Comparison of ENCODE assay signal across 14 cellular contexts in genomic region chr17:28849281-28849680, GRCh38. TPM values are rescaled to one million over a fixed set of nuclear protein-coding genes. Genes with fewer than 3 reads are reported as not detected.
DNase-seq lines count a peak whose midpoint lies in the region; ATAC-seq and TF ChIP-seq lines count a peak whose summit lies in the region.
"Had no signal": no experiment of that assay in that cellular context is flagged by ENCODE, and none has a peak within 500 bp of the region (broad histone marks: within the 10 kb centered on the region; RNA-seq: fewer than 3 reads in every experiment).

No MANE protein-coding gene starts in this region.

- H3K36me3 Mint-ChIP-seq in activated naive CD8-positive, alpha-beta T cell treated with anti-CD3 and anti-CD28 coated beads, Interleukin-2, amount 10 ng/mL, durations not matched to agents 7 days and 5 days, result no peaks in the 10 kb centered on the region
- no peaks in the 10 kb centered on the region for H3K36me3 Mint-ChIP-seq in activated naive CD8-positive, alpha-beta T cell treated with anti-CD3 and anti-CD28 coated beads, Interleukin-2, amount 50 U/mL, for 24 hours (ENCODE audit: low read depth)
- no peaks in the 10 kb centered on the region for H3K36me3 Mint-ChIP-seq in activated T-helper 17 cell treated with anti-CD3 and anti-CD28 coated beads, Interleukin-2, amount 50 U/mL, for 72 hours (ENCODE audit: low read depth)

- DNase-seq in activated naive CD8-positive, alpha-beta T cell treated with anti-CD3 and anti-CD28 coated beads, Interleukin-2, amount 10 ng/mL, durations not matched to agents 7 days and 5 days, result no peak
- DNase-seq in activated naive CD8-positive, alpha-beta T cell treated with anti-CD3 and anti-CD28 coated beads, Interleukin-2, amount 50 U/mL, for 24 hours, result no peak
- DNase-seq in LHCN-M2 (ENCODE audit: low read depth) (peak; percentile 17), posterior vena cava (ENCODE audit: low spot score) (peak; percentile 19), hepatocyte (ENCODE audit: low spot score) (no peak)
- DNase-seq: NCI-H1436 treated with DMSO at 0.1 percent for 48 hours had no signal

- H4K20me1 ChIP-seq in hepatocyte (ENCODE audit: insufficient read depth, poor library complexity, severe bottlenecking), result no peaks in the 10 kb centered on the region
- H4K20me1 ChIP-seq: BLaER1 treated with 17β-estradiol and CSF1 and Interleukin-3, amounts not matched to agents 10 nM and 100 nM had no signal

- H3K9me2 ChIP-seq in hepatocyte (replicated peaks; ENCODE audit: insufficient read depth), result no peaks in the 10 kb centered on the region

- no peaks in the 10 kb centered on the region for H3K79me2 ChIP-seq in hepatocyte

- H3K36me3 ChIP-seq in hepatocyte (replicated peaks; ENCODE audit: insufficient read depth, low read depth), result no peaks in the 10 kb centered on the region
- H3K36me3 ChIP-seq: BLaER1 treated with 17β-estradiol and CSF1 and Interleukin-3, amounts not matched to agents 10 nM and 100 nM; gastroesophageal sphincter; left lung had no signal

- intact Hi-C loops in posterior vena cava (cut with DNase I), result loop anchor here in 1 of 2 donors (10.0 kb wide), 1 partner anchor 84 kb away; no protein-coding TSS in a partner anchor

- H3K27ac Mint-ChIP-seq in activated naive CD8-positive, alpha-beta T cell treated with anti-CD3 and anti-CD28 coated beads, Interleukin-2, amount 10 ng/mL, durations not matched to agents 7 days and 5 days, result no peak overlapping the region
- no peak overlapping the region for H3K27ac Mint-ChIP-seq in activated naive CD8-positive, alpha-beta T cell treated with anti-CD3 and anti-CD28 coated beads, Interleukin-2, amount 50 U/mL, for 24 hours
- H3K27ac Mint-ChIP-seq in activated T-helper 17 cell treated with anti-CD3 and anti-CD28 coated beads, Interleukin-2, amount 50 U/mL, for 72 hours, result no peak overlapping the region
- H3K27ac Mint-ChIP-seq: activated T-helper 2 cell treated with anti-CD3 and anti-CD28 coated beads, Interferon-gamma antibody, Interleukin-2, Interleukin-4, amounts not matched to agents 10 μg/mL and 5 μg/mL and 100 μg/mL, durations not matched to agents 14 hours and 24 hours and 36 hours had no signal

- H3K27me3 ChIP-seq in hepatocyte, result no peaks in the 10 kb centered on the region
- H3K27me3 ChIP-seq: BLaER1 treated with 17β-estradiol and CSF1 and Interleukin-3, amounts not matched to agents 10 nM and 100 nM; gastroesophageal sphincter; left lung had no signal

- H3K4me1 Mint-ChIP-seq in activated naive CD8-positive, alpha-beta T cell treated with anti-CD3 and anti-CD28 coated beads, Interleukin-2, amount 10 ng/mL, durations not matched to agents 7 days and 5 days, result peaks cover 7% of the 10 kb centered on the region
- peaks cover 8% of the 10 kb centered on the region for H3K4me1 Mint-ChIP-seq in activated naive CD8-positive, alpha-beta T cell treated with anti-CD3 and anti-CD28 coated beads, Interleukin-2, amount 50 U/mL, for 24 hours
- H3K4me1 Mint-ChIP-seq in activated T-helper 17 cell treated with anti-CD3 and anti-CD28 coated beads, Interleukin-2, amount 50 U/mL, for 72 hours, result no peaks in the 10 kb centered on the region

- 86% methylated on average over 5 of the region's 5 CpGs for WGBS in hepatocyte (ENCODE audit: low lambda C conversion rate, missing lambda C conversion rate)

- TF ChIP-seq CTCF in hepatocyte (IDR thresholded peaks at IDR 0.05; ENCODE audit: poor library complexity), result no peak

- ATAC-seq in activated naive CD8-positive, alpha-beta T cell treated with anti-CD3 and anti-CD28 coated beads, Interleukin-2, amount 10 ng/mL, durations not matched to agents 7 days and 5 days (ENCODE audit: low read depth), result peak; percentile 65
- ATAC-seq in activated naive CD8-positive, alpha-beta T cell treated with anti-CD3 and anti-CD28 coated beads, Interleukin-2, amount 50 U/mL, for 24 hours, result no peak
- ATAC-seq in activated T-helper 17 cell treated with anti-CD3 and anti-CD28 coated beads, Interleukin-2, amount 50 U/mL, for 72 hours (replicated peaks), result peak; percentile 71
- ATAC-seq in GM18520 (IDR thresholded peaks at IDR 0.05; ENCODE audit: unreplicated experiment) (no peak), GM21723 (IDR thresholded peaks at IDR 0.05; ENCODE audit: unreplicated experiment) (no peak)
- ATAC-seq: gastroesophageal sphincter had no signal

- H3K4me3 ChIP-seq in hepatocyte, result no peak overlapping the region
- H3K4me3 ChIP-seq: BLaER1 treated with 17β-estradiol and CSF1 and Interleukin-3, amounts not matched to agents 10 nM and 100 nM; gastroesophageal sphincter; left lung had no signal

- POLR2A ChIA-PET in activated naive CD8-positive, alpha-beta T cell treated with anti-CD3 and anti-CD28 coated beads, Interleukin-2, amount 10 ng/mL, durations not matched to agents 7 days and 5 days (lab: Charles Lee), result interaction anchor here (1.8 to 2.1 kb wide), 2 partner anchors 53 to 103 kb away, joined by 4 to 10 read pairs; partner anchors contain the start of genes DHRS13 and PHF12

- no peaks in the 10 kb centered on the region for H3K27me3 Mint-ChIP-seq in activated naive CD8-positive, alpha-beta T cell treated with anti-CD3 and anti-CD28 coated beads, Interleukin-2, amount 10 ng/mL, durations not matched to agents 7 days and 5 days
- H3K27me3 Mint-ChIP-seq in activated naive CD8-positive, alpha-beta T cell treated with anti-CD3 and anti-CD28 coated beads, Interleukin-2, amount 50 U/mL, for 24 hours, result no peaks in the 10 kb centered on the region
- H3K27me3 Mint-ChIP-seq in activated T-helper 17 cell treated with anti-CD3 and anti-CD28 coated beads, Interleukin-2, amount 50 U/mL, for 72 hours, result no peaks in the 10 kb centered on the region

- no peak overlapping the region for H3K27ac ChIP-seq in hepatocyte
- H3K27ac ChIP-seq: BLaER1 treated with 17β-estradiol and CSF1 and Interleukin-3, amounts not matched to agents 10 nM and 100 nM; gastroesophageal sphincter; left lung; VCaP had no signal

- H3K4me3 Mint-ChIP-seq in activated naive CD8-positive, alpha-beta T cell treated with anti-CD3 and anti-CD28 coated beads, Interleukin-2, amount 10 ng/mL, durations not matched to agents 7 days and 5 days, result no peak overlapping the region
- H3K4me3 Mint-ChIP-seq in activated naive CD8-positive, alpha-beta T cell treated with anti-CD3 and anti-CD28 coated beads, Interleukin-2, amount 50 U/mL, for 24 hours, result no peak overlapping the region
- no peak overlapping the region for H3K4me3 Mint-ChIP-seq in activated T-helper 17 cell treated with anti-CD3 and anti-CD28 coated beads, Interleukin-2, amount 50 U/mL, for 72 hours

- H3K9me3 ChIP-seq in hepatocyte (ENCODE audit: low read depth), result no peaks in the 10 kb centered on the region
- H3K9me3 ChIP-seq: BLaER1 treated with 17β-estradiol and CSF1 and Interleukin-3, amounts not matched to agents 10 nM and 100 nM; gastroesophageal sphincter; left lung had no signal

- H3K4me2 ChIP-seq in hepatocyte, result no peak overlapping the region
- H3K4me2 ChIP-seq: BLaER1 treated with 17β-estradiol and CSF1 and Interleukin-3, amounts not matched to agents 10 nM and 100 nM had no signal

- peaks cover 3% of the 10 kb centered on the region for H3K4me1 ChIP-seq in hepatocyte (ENCODE audit: insufficient read depth)

- H2AFZ ChIP-seq in hepatocyte, result no peak overlapping the region

- no peaks in the 10 kb centered on the region for H3K9me3 Mint-ChIP-seq in activated naive CD8-positive, alpha-beta T cell treated with anti-CD3 and anti-CD28 coated beads, Interleukin-2, amount 10 ng/mL, durations not matched to agents 7 days and 5 days
- no peaks in the 10 kb centered on the region for H3K9me3 Mint-ChIP-seq in activated naive CD8-positive, alpha-beta T cell treated with anti-CD3 and anti-CD28 coated beads, Interleukin-2, amount 50 U/mL, for 24 hours
- no peaks in the 10 kb centered on the region for H3K9me3 Mint-ChIP-seq in activated T-helper 17 cell treated with anti-CD3 and anti-CD28 coated beads, Interleukin-2, amount 50 U/mL, for 72 hours
- H3K9me3 Mint-ChIP-seq: activated T-helper 2 cell treated with anti-CD3 and anti-CD28 coated beads, Interferon-gamma antibody, Interleukin-2, Interleukin-4, amounts not matched to agents 10 μg/mL and 5 μg/mL and 100 μg/mL, durations not matched to agents 14 hours and 24 hours and 36 hours had no signal

RNA-seq across cellular contexts. Expression of gene ERAL1, which starts 5.5 kb away (rescaled TPM):
- total RNA-seq in activated naive CD8-positive, alpha-beta T cell treated with anti-CD3 and anti-CD28 coated beads, Interleukin-2, amount 10 ng/mL, durations not matched to agents 7 days and 5 days, result 10 to 100 TPM; 34.3 to 37.6 TPM
- total RNA-seq in LHCN-M2 (2014; rRNA removed) (41.3 and 49.2 TPM in 2 replicates), posterior vena cava (10 to 100 TPM; 22.6 to 24.4 TPM), hepatocyte (30.0 and 42.8 TPM in 2 replicates)
- polyA plus RNA-seq in LHCN-M2 (2012), result 44.2 TPM
- 10 to 100 TPM; 38.2 to 60.2 TPM for total RNA-seq in activated T-helper 17 cell treated with anti-CD3 and anti-CD28 coated beads, Interleukin-2, amount 50 U/mL, for 72 hours
- 56.2 and 77.1 TPM in 2 replicates for polyA plus RNA-seq in hepatocyte

RNA-seq across cellular contexts. Expression of gene FAM222B, which starts 6.7 kb away (rescaled TPM):
- total RNA-seq in activated naive CD8-positive, alpha-beta T cell treated with anti-CD3 and anti-CD28 coated beads, Interleukin-2, amount 10 ng/mL, durations not matched to agents 7 days and 5 days, result 10 to 100 TPM; 17.0 to 21.2 TPM
- total RNA-seq in LHCN-M2 (2014; rRNA removed) (16.2 and 18.0 TPM in 2 replicates), posterior vena cava (10 to 100 TPM; 13.8 to 19.2 TPM), hepatocyte (7.9 and 10.3 TPM in 2 replicates)
- 18.1 TPM for polyA plus RNA-seq in LHCN-M2 (2012)
- 10 to 100 TPM; 18.7 to 25.1 TPM for total RNA-seq in activated T-helper 17 cell treated with anti-CD3 and anti-CD28 coated beads, Interleukin-2, amount 50 U/mL, for 72 hours
- polyA plus RNA-seq in hepatocyte, result 28.5 and 36.0 TPM in 2 replicates

RNA-seq across cellular contexts. Expression of gene FLOT2, which starts 48.3 kb away (rescaled TPM):
- total RNA-seq in activated naive CD8-positive, alpha-beta T cell treated with anti-CD3 and anti-CD28 coated beads, Interleukin-2, amount 10 ng/mL, durations not matched to agents 7 days and 5 days, result 100 to 1,000 TPM; 195 to 216 TPM
- total RNA-seq in LHCN-M2 (2014; rRNA removed), result 23.7 and 31.6 TPM in 2 replicates
- 62.1 TPM for polyA plus RNA-seq in LHCN-M2 (2012)
- total RNA-seq in activated T-helper 17 cell treated with anti-CD3 and anti-CD28 coated beads, Interleukin-2, amount 50 U/mL, for 72 hours, result 100 to 1,000 TPM in 1 of 2 donors, 10 to 100 TPM in 1; 85.8 to 113 TPM
- total RNA-seq in posterior vena cava, result 100 to 1,000 TPM in 1 of 2 donors, 10 to 100 TPM in 1; 99.0 to 101 TPM
- 31.8 and 42.0 TPM in 2 replicates for total RNA-seq in hepatocyte
- polyA plus RNA-seq in hepatocyte, result 56.4 and 64.0 TPM in 2 replicates

RNA-seq across cellular contexts. Expression of gene DHRS13, which starts 53.6 kb away (rescaled TPM):
- total RNA-seq in activated naive CD8-positive, alpha-beta T cell treated with anti-CD3 and anti-CD28 coated beads, Interleukin-2, amount 10 ng/mL, durations not matched to agents 7 days and 5 days, result 10 to 100 TPM; 31.6 to 32.0 TPM
- total RNA-seq in LHCN-M2 (2014; rRNA removed) (4.6 and 5.2 TPM in 2 replicates), posterior vena cava (1 to 10 TPM; 3.7 to 4.0 TPM), hepatocyte (14.9 and 22.4 TPM in 2 replicates)
- 2.5 TPM for polyA plus RNA-seq in LHCN-M2 (2012)
- total RNA-seq in activated T-helper 17 cell treated with anti-CD3 and anti-CD28 coated beads, Interleukin-2, amount 50 U/mL, for 72 hours, result 10 to 100 TPM; 24.9 to 82.1 TPM
- polyA plus RNA-seq in hepatocyte, result 10.8 and 15.4 TPM in 2 replicates

Comparison
In these comparisons a context has a peak if more than half of its experiments do, and no peak if none do; other contexts are left out.
1. ATAC-seq: peak in activated naive CD8-positive, alpha-beta T cell treated with anti-CD3 and anti-CD28 coated beads, Interleukin-2, amount 10 ng/mL, durations not matched to agents 7 days and 5 days (single experiment) and activated T-helper 17 cell treated with anti-CD3 and anti-CD28 coated beads, Interleukin-2, amount 50 U/mL, for 72 hours (single experiment); none in activated naive CD8-positive, alpha-beta T cell treated with anti-CD3 and anti-CD28 coated beads, Interleukin-2, amount 50 U/mL, for 24 hours (single experiment), GM18520 (single experiment) and GM21723 (single experiment).
2. DNase-seq: peak in LHCN-M2 (single experiment) and posterior vena cava (single experiment); none in activated naive CD8-positive, alpha-beta T cell treated with anti-CD3 and anti-CD28 coated beads, Interleukin-2, amount 10 ng/mL, durations not matched to agents 7 days and 5 days (single experiment), activated naive CD8-positive, alpha-beta T cell treated with anti-CD3 and anti-CD28 coated beads, Interleukin-2, amount 50 U/mL, for 24 hours (single experiment) and hepatocyte (single experiment).